Comparison of ENCODE assay signal across 28 cellular contexts in the genomic region with DNA sequence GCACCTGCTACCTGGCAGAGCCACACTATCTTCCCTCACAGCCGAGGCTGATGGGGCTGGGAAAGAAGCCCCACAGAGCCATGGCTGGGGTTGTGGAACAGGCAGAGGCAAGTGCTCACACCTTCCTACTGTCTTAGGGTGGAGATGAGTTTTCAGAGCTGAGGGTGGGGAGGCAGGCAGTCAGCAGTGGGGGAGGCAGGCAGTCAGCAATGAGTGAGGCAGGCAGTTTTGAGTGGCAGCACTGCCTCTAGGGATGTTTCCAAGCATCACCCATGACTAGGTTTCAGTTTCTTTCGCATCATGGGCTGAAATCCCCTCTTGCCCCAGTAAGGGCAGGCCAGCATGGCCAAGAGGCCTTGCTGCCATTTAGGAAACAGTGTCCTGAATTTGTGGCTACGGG. TPM values are rescaled to one million over a fixed set of nuclear protein-coding genes. Genes with fewer than 3 reads are reported as not detected.
"Had no signal": no experiment of that assay in that cellular context is flagged by ENCODE, and none has a peak within 500 bp of the region (broad histone marks: within the 10 kb centered on the region; RNA-seq: fewer than 3 reads in every experiment).

No MANE protein-coding gene starts in this region.

- ATAC-seq: left colon; left lung; lower lobe of right lung; naive thymus-derived CD8-positive, alpha-beta T cell; psoas muscle; right lobe of liver; upper lobe of right lung had no signal

- H3K4me1 Mint-ChIP-seq: immature natural killer cell; naive thymus-derived CD8-positive, alpha-beta T cell; nephron progenitor cell had no signal

- H3K36me3 Mint-ChIP-seq: immature natural killer cell; naive thymus-derived CD8-positive, alpha-beta T cell had no signal

- H3K27me3 Mint-ChIP-seq: stimulated activated naive CD8-positive, alpha-beta T cell treated with anti-CD3 and anti-CD28 coated beads, Interleukin-15, Interleukin-2, amounts not matched to agents 100 ng/mL and 50 ng/mL, for 24 hours had no signal

- H2AFZ ChIP-seq: parathyroid adenoma had no signal

- H3K36me3 ChIP-seq: left lung, lower lobe of right lung, right atrium auricular region, right lobe of liver, suprapubic skin, thoracic aorta, tibial artery, upper lobe of right lung had no signal

- H3K4me3 Mint-ChIP-seq: immature natural killer cell; naive thymus-derived CD8-positive, alpha-beta T cell; nephron progenitor cell; stimulated activated naive CD8-positive, alpha-beta T cell treated with anti-CD3 and anti-CD28 coated beads, Interleukin-15, Interleukin-2, amounts not matched to agents 100 ng/mL and 50 ng/mL, for 24 hours had no signal

- H3K9ac ChIP-seq: parathyroid adenoma had no signal

- H3K27ac Mint-ChIP-seq: immature natural killer cell; naive thymus-derived CD8-positive, alpha-beta T cell; nephron progenitor cell; stimulated activated naive CD8-positive, alpha-beta T cell treated with anti-CD3 and anti-CD28 coated beads, Interleukin-15, Interleukin-2, amounts not matched to agents 100 ng/mL and 50 ng/mL, for 24 hours had no signal

- H3K79me2 ChIP-seq: parathyroid adenoma had no signal

- H3K9me3 Mint-ChIP-seq: immature natural killer cell, nephron progenitor cell had no signal

- H3K27me3 ChIP-seq: right atrium auricular region, right lobe of liver, tibial artery, upper lobe of right lung had no signal

- DNase-seq: hypothalamus; immature natural killer cell; kidney; left colon; left lung; lower lobe of right lung; mammary epithelial cell; mesenchymal stem cell; naive thymus-derived CD8-positive, alpha-beta T cell; nephron progenitor cell; psoas muscle; right lobe of liver; stimulated activated CD4-positive, alpha-beta T cell treated with anti-CD3 and anti-CD28 coated beads, Interleukin-1b, Interleukin-23, amount 100 ng/mL, for 48 hours; stimulated activated CD4-positive, alpha-beta T cell treated with anti-CD3 and anti-CD28 coated beads, Interleukin-2, amount 100 ng/mL, for 48 hours; stimulated activated CD4-positive, alpha-beta T cell treated with anti-CD3 and anti-CD28 coated beads, Interleukin-4, amount 100 ng/mL, for 4 hours; stimulated activated CD8-positive, alpha-beta memory T cell treated with anti-CD3 and anti-CD28 coated beads, Interleukin-4, amount 100 ng/mL, for 48 hours; stimulated activated naive CD4-positive, alpha-beta T cell; tibial artery; trophoblast cell; upper lobe of right lung had no signal

- H3K9me3 ChIP-seq: left lung, lower lobe of right lung, psoas muscle, right atrium auricular region, right lobe of liver, suprapubic skin, thoracic aorta, tibial artery, upper lobe of right lung had no signal

- H3K4me1 ChIP-seq: left lung, lower lobe of right lung, parathyroid adenoma, psoas muscle, right atrium auricular region, right lobe of liver, suprapubic skin, tibial artery, upper lobe of right lung had no signal

- FAIRE-seq: islet of Langerhans, kidney, urothelium cell line had no signal

- H3K4me2 ChIP-seq: smooth muscle cell had no signal

- H3K27ac ChIP-seq: left lung, lower lobe of right lung, parathyroid adenoma, psoas muscle, right atrium auricular region, right lobe of liver, suprapubic skin, thoracic aorta, tibial artery, upper lobe of right lung had no signal

- H3K4me3 ChIP-seq: left lung, lower lobe of right lung, psoas muscle, right atrium auricular region, right lobe of liver, smooth muscle cell, suprapubic skin, thoracic aorta, tibial artery, upper lobe of right lung had no signal

RNA-seq across cellular contexts. Expression of a gene that starts 41.6 kb away (rescaled TPM):
- total RNA-seq: naive thymus-derived CD8-positive, alpha-beta T cell; thoracic aorta had no signal
- polyA plus RNA-seq: immature natural killer cell; naive thymus-derived CD8-positive, alpha-beta T cell had no signal
